ENCODE assay signal across 17 cellular contexts in the genomic region with DNA sequence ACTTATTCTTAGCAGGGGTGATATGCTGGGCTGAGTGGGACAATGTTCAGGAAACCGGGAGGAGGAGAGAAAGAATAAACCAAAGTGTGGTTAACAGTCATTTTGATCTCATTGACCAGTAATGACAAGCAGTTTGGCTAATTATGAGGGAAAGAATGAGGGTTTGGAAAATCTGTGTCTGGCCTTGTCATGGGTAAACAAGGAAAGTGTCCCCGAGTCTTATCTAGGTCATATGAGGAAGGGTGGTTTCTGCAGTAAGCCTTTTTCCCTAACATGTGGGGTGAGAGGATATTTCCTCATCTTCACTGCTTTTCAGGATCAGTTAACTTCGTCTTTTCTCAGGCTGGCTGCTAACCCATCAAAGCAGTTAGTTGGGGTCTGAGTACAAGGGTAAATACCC.
"Had no signal": no experiment of that assay in that cellular context is flagged by ENCODE, and none has a peak within 500 bp of the region (broad histone marks: within the 10 kb centered on the region; RNA-seq: fewer than 3 reads in every experiment).

No MANE protein-coding gene starts in this region.

- H3K4me3 ChIP-seq: psoas muscle, transverse colon had no signal

- H3K36me3 Mint-ChIP-seq: activated CD4-positive, alpha-beta memory T cell treated with anti-CD3 and anti-CD28 coated beads for 36 hours; activated naive CD8-positive, alpha-beta T cell treated with anti-CD3 and anti-CD28 coated beads for 36 hours; memory B cell had no signal

- H3K27ac Mint-ChIP-seq: activated CD4-positive, alpha-beta memory T cell treated with anti-CD3 and anti-CD28 coated beads for 36 hours; activated naive CD8-positive, alpha-beta T cell treated with anti-CD3 and anti-CD28 coated beads for 36 hours; memory B cell; T-helper 17 cell had no signal

- DNase-seq: activated CD4-positive, alpha-beta memory T cell treated with anti-CD3 and anti-CD28 coated beads for 36 hours; activated gamma-delta T cell treated with Interleukin-2 at 50 U/mL for 16 hours; activated naive CD8-positive, alpha-beta T cell treated with anti-CD3 and anti-CD28 coated beads for 36 hours; activated T-cell treated with anti-CD3 and anti-CD28 coated beads, Interleukin-2, amount 50 U/mL, for 4 hours; anterior cingulate cortex; foreskin melanocyte; head of caudate nucleus; islet precursor cell; psoas muscle; stimulated activated CD4-positive, alpha-beta T cell treated with anti-CD3 and anti-CD28 coated beads, Interleukin-2, amount 100 ng/mL, for 24 hours; stimulated activated naive CD4-positive, alpha-beta T cell; substantia nigra; T-helper 17 cell; transverse colon had no signal

- H3K9me3 Mint-ChIP-seq: activated CD4-positive, alpha-beta memory T cell treated with anti-CD3 and anti-CD28 coated beads for 36 hours; activated naive CD8-positive, alpha-beta T cell treated with anti-CD3 and anti-CD28 coated beads for 36 hours; activated T-cell treated with anti-CD3 and anti-CD28 coated beads, Interleukin-2, amount 50 U/mL, for 4 hours had no signal

- H3K4me3 Mint-ChIP-seq: activated CD4-positive, alpha-beta memory T cell treated with anti-CD3 and anti-CD28 coated beads for 36 hours; activated naive CD8-positive, alpha-beta T cell treated with anti-CD3 and anti-CD28 coated beads for 36 hours; activated T-cell treated with anti-CD3 and anti-CD28 coated beads, Interleukin-2, amount 50 U/mL, for 4 hours; memory B cell; T-helper 17 cell had no signal

- H3K4me1 Mint-ChIP-seq: activated naive CD8-positive, alpha-beta T cell treated with anti-CD3 and anti-CD28 coated beads for 36 hours had no signal

- H3K27me3 Mint-ChIP-seq: activated CD4-positive, alpha-beta memory T cell treated with anti-CD3 and anti-CD28 coated beads for 36 hours; T-helper 17 cell had no signal

- ATAC-seq: activated T-cell treated with anti-CD3 and anti-CD28 coated beads, Interleukin-2, amount 50 U/mL, for 4 hours; left lobe of liver; psoas muscle; sciatic nerve; T-helper 17 cell had no signal

- H3K27ac ChIP-seq: psoas muscle, transverse colon had no signal

- H3K4me1 ChIP-seq: psoas muscle, transverse colon had no signal

- H3K9me3 ChIP-seq: psoas muscle, transverse colon had no signal

- H3K36me3 ChIP-seq: transverse colon had no signal

- H3K27me3 ChIP-seq: transverse colon had no signal
